Comparison of ENCODE assay signal across 8 cellular contexts in the genomic region with DNA sequence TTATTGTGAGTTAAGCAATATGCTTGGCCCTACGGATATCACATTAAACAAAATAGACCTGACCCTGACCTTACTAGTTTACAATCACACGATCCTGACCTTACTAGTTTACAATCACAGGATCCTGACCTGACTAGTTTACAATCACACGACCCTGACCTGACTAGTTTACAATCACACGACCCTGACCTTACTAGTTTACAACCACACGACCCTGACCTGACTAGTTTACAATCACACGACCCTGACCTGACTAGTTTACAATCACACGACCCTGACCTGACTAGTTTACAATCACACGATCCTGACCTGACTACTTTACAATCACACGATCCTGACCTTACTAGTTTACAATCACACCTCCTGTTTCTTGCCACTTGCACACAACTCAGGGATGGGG.
DNase-seq lines count a peak whose midpoint lies in the region; ATAC-seq, FAIRE-seq and TF ChIP-seq lines count a peak whose summit lies in the region.
"Not testable (repeated sequence)": the region's sequence is repeated elsewhere in the genome, so short reads cannot be mapped to it uniquely, and the experiment has no call there.

No MANE protein-coding gene starts in this region.

- H3K9me1 ChIP-seq in K562 (ENCODE audit: control insufficient read depth, insufficient read depth, low read length), result not testable (repeated sequence)

- not testable (repeated sequence) for H3K36me3 Mint-ChIP-seq in nephron progenitor cell (ENCODE audit: low read depth)

- peak overlapping the region; percentile 38 for H3K27ac Mint-ChIP-seq in nephron progenitor cell

- in situ Hi-C loops in GM23248 (cut with MboI); K562 (cut with MboI): not testable (repeated sequence)

- TF ChIP-seq CTCF in K562 (IDR thresholded peaks at IDR 0.05 in 2 of 3, conservative IDR thresholded peaks at IDR 0.05 in 1 of 3; ENCODE audit: insufficient read depth in 2 of 3, low read depth in 1 of 3, low read length in 3 of 3); fibroblast of lung (conservative IDR thresholded peaks at IDR 0.05 in 1 of 2, IDR thresholded peaks at IDR 0.05 in 1 of 2; ENCODE audit: low read depth in 1 of 2, low read length in 2 of 2); nephron progenitor cell (IDR thresholded peaks at IDR 0.05): not testable (repeated sequence)

- FAIRE-seq in RCC 7860 (lab: Jason Lieb, UNC), result peak; percentile 81
- peak; percentile 95 for FAIRE-seq in K562 (lab: Jason Lieb, UNC)

- peaks cover 34% of the 10 kb centered on the region for H3K9me3 Mint-ChIP-seq in nephron progenitor cell

- peaks cover 13% of the 10 kb centered on the region for H3K27me3 Mint-ChIP-seq in nephron progenitor cell (ENCODE audit: low read depth, poor library complexity)

- peaks cover 49% of the 10 kb centered on the region for H3K4me1 ChIP-seq in GM23248 (ENCODE audit: insufficient read depth)
- H3K4me1 ChIP-seq in K562 (replicated peaks in 1 of 2; ENCODE audit: control insufficient read depth in 2 of 2, insufficient read depth in 2 of 2, low read length in 2 of 2), result not testable (repeated sequence)
- peaks cover 13% of the 10 kb centered on the region for H3K4me1 ChIP-seq in fibroblast of lung (ENCODE audit: control insufficient read depth, extremely low read depth, insufficient read depth, low read length)

- H2AFZ ChIP-seq in GM23248; K562 (ENCODE audit: low read depth, low read length); fibroblast of lung (ENCODE audit: low read length): not testable (repeated sequence)

- DNase-seq in CD1c-positive myeloid dendritic cell (ENCODE audit: extremely low spot score), result peak; percentile 3
- DNase-seq in GM23248; RCC 7860 (ENCODE audit: low spot score); nephron progenitor cell: not testable (repeated sequence)
- DNase-seq in K562 (ENCODE audit: extremely low read depth in 1 of 4, low spot score in 3 of 4), result peak in 1 of 4 experiments; percentile 9
- DNase-seq in fibroblast of lung (ENCODE audit: low read depth in 2 of 2), result peak in 1 of 2 donors; percentile 58
- peak; percentile 40 for DNase-seq in iPS DF 19.7 (ENCODE audit: low read depth, low spot score)
- peak; percentile 13 for DNase-seq in renal cortical epithelial cell (ENCODE audit: low read depth)

- H3K9ac ChIP-seq in GM23248, result peak overlapping the region; percentile 39; the same call in 1 of the 2 replicates
- H3K9ac ChIP-seq in K562 (ENCODE audit: insufficient read depth in 1 of 2, low read depth in 2 of 2, low read length in 2 of 2); fibroblast of lung (ENCODE audit: insufficient read depth, low read length): not testable (repeated sequence)

- 93 to 96% methylated on average over 9 of the region's 9 CpGs for WGBS in GM23248 (ENCODE audit: low coverage in 1 of 2, low lambda C conversion rate in 2 of 2, missing lambda C conversion rate in 2 of 2), 2 experiments
- WGBS in K562 (ENCODE audit: insufficient coverage, low coverage, missing lambda C conversion rate), result 2% methylated on average over 9 of the region's 9 CpGs

- not testable (repeated sequence) for TF ChIP-seq EP300 in K562 (IDR thresholded peaks at IDR 0.05; ENCODE audit: low read length)

- H3K4me1 Mint-ChIP-seq in nephron progenitor cell, result peaks cover 23% of the 10 kb centered on the region

- H3K36me3 ChIP-seq in GM23248 (ENCODE audit: low read depth); K562 (ENCODE audit: control insufficient read depth, insufficient read depth, low read length); fibroblast of lung (ENCODE audit: control insufficient read depth, insufficient read depth, low read length): not testable (repeated sequence)

- TF ChIP-seq RAD21 in K562 (CRISPR knock-in tag; conservative IDR thresholded peaks at IDR 0.05 in 1 of 2, IDR thresholded peaks at IDR 0.05 in 1 of 2), result not testable (repeated sequence)

- H3K27ac ChIP-seq in GM23248 (peak overlapping the region; percentile 79), fibroblast of lung (ENCODE audit: insufficient read depth, low read length) (peak overlapping the region; percentile 19)
- H3K27ac ChIP-seq in K562 (ENCODE audit: extremely low read depth, low read depth, low read length), result not testable (repeated sequence)

- not testable (repeated sequence) for H3K9me2 ChIP-seq in GM23248 (ENCODE audit: insufficient read depth)

- not testable (repeated sequence) for H3K4me3 Mint-ChIP-seq in nephron progenitor cell

- TF ChIP-seq POLR2A in K562 (conservative IDR thresholded peaks at IDR 0.05), result not testable (repeated sequence)

- not testable (repeated sequence) for H3K27me3 ChIP-seq in GM23248 (replicated peaks; ENCODE audit: insufficient read depth); K562 (ENCODE audit: control insufficient read depth in 2 of 2, insufficient read depth in 2 of 2, low read length in 2 of 2); fibroblast of lung (ENCODE audit: control insufficient read depth, insufficient read depth, low read length)

- H3F3A ChIP-seq in GM23248 (ENCODE audit: insufficient read depth), result peaks cover 46% of the 10 kb centered on the region

- not testable (repeated sequence) for BruUV-seq in K562 (replicated peaks; lab: Mats Ljungman, UMichigan)

- not testable (repeated sequence) for ATAC-seq in K562

- intact Hi-C loops in K562 (cut with micrococcal nuclease), result not testable (repeated sequence)

- H4K20me1 ChIP-seq in GM23248 (ENCODE audit: insufficient read depth); K562 (replicated peaks; ENCODE audit: control insufficient read depth, insufficient read depth, low read length); fibroblast of lung (ENCODE audit: control insufficient read depth, extremely low read depth, insufficient read depth, low read length): not testable (repeated sequence)

- CTCF ChIA-PET in K562 (lab: Yijun Ruan, JAX; ENCODE audit: low intra/inter-chr PET ratio), result not testable (repeated sequence)

- not testable (repeated sequence) for H3K9me3 ChIP-seq in GM23248 (ENCODE audit: low read depth); K562 (replicated peaks; ENCODE audit: control insufficient read depth, insufficient read depth, low read depth, low read length); fibroblast of lung (ENCODE audit: control insufficient read depth, insufficient read depth, low read depth, low read length)

- not testable (repeated sequence) for H3K4me3 ChIP-seq in GM23248; K562; fibroblast of lung (replicated peaks in 1 of 4; ENCODE audit: control extremely low read depth in 1 of 4, insufficient read depth in 1 of 4, low read depth in 3 of 4, low read length in 4 of 4)

- H3K4me2 ChIP-seq in GM23248 (ENCODE audit: unreplicated experiment); K562 (ENCODE audit: insufficient read depth, low read length); fibroblast of lung (ENCODE audit: extremely low read depth, insufficient read depth, low read length): not testable (repeated sequence)

- peaks cover 54% of the 10 kb centered on the region for H3K79me2 ChIP-seq in GM23248 (ENCODE audit: insufficient read depth)
- not testable (repeated sequence) for H3K79me2 ChIP-seq in K562 (ENCODE audit: control insufficient read depth, insufficient read depth, low read length); fibroblast of lung (ENCODE audit: control insufficient read depth, insufficient read depth, low read length)

- POLR2A ChIA-PET in K562 (lab: Yijun Ruan, JAX), result not testable (repeated sequence)

TF ChIP-seq in K562, 482 proteins besides CTCF, POLR2A, EP300 and RAD21:
- TF ChIP-seq, protein P1, sequence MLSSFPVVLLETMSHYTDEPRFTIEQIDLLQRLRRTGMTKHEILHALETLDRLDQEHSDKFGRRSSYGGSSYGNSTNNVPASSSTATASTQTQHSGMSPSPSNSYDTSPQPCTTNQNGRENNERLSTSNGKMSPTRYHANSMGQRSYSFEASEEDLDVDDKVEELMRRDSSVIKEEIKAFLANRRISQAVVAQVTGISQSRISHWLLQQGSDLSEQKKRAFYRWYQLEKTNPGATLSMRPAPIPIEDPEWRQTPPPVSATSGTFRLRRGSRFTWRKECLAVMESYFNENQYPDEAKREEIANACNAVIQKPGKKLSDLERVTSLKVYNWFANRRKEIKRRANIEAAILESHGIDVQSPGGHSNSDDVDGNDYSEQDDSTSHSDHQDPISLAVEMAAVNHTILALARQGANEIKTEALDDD (IDR thresholded peaks at IDR 0.05), result peak; percentile 81
TF ChIP-seq in K562: peak in this region for 1; not testable (repeated sequence) for 481.
